Comparison of ENCODE assay signal across 13 cellular contexts in genomic region chr12:16389594-16389993, GRCh38. TPM values are rescaled to one million over a fixed set of nuclear protein-coding genes. Genes with fewer than 3 reads are reported as not detected.
DNase-seq lines count a peak whose midpoint lies in the region; ATAC-seq and TF ChIP-seq lines count a peak whose summit lies in the region.
"Had no signal": no experiment of that assay in that cellular context is flagged by ENCODE, and none has a peak within 500 bp of the region (broad histone marks: within the 10 kb centered on the region; RNA-seq: fewer than 3 reads in every experiment).

No MANE protein-coding gene starts in this region.

- no peaks in the 10 kb centered on the region for H3K36me3 Mint-ChIP-seq in activated naive CD4-positive, alpha-beta T cell treated with anti-CD3 and anti-CD28 coated beads for 36 hours (ENCODE audit: low read depth)
- H3K36me3 Mint-ChIP-seq: CD14-positive monocyte had no signal

- no peak for ATAC-seq in GM21737 (IDR thresholded peaks at IDR 0.05; ENCODE audit: unreplicated experiment)

- H3K27ac Mint-ChIP-seq in activated naive CD4-positive, alpha-beta T cell treated with anti-CD3 and anti-CD28 coated beads for 36 hours, result no peak overlapping the region

- DNase-seq in ACHN, result peak; percentile 24
- peak; percentile 87 for DNase-seq in HCEC 1CT
- DNase-seq in RKO (ENCODE audit: low spot score), result peak; percentile 43
- peak; percentile 67 to 83 for DNase-seq in foreskin fibroblast
- DNase-seq in epidermal melanocyte (ENCODE audit: insufficient read length, low spot score), result no peak
- DNase-seq in NCI-H128 (lab: John Stamatoyannopoulos, UW; ENCODE audit: unreplicated experiment), result no peak
- DNase-seq in activated naive CD4-positive, alpha-beta T cell treated with anti-CD3 and anti-CD28 coated beads for 36 hours, result no peak
- DNase-seq: amygdala; NCI-H1092; stimulated activated naive CD4-positive, alpha-beta T cell had no signal

- H3K4me1 Mint-ChIP-seq in activated naive CD4-positive, alpha-beta T cell treated with anti-CD3 and anti-CD28 coated beads for 36 hours (ENCODE audit: low read depth), result no peaks in the 10 kb centered on the region

- H3K4me3 Mint-ChIP-seq in activated naive CD4-positive, alpha-beta T cell treated with anti-CD3 and anti-CD28 coated beads for 36 hours, result no peak overlapping the region
- H3K4me3 Mint-ChIP-seq: neural crest cell had no signal

- H3K9me3 Mint-ChIP-seq in activated naive CD4-positive, alpha-beta T cell treated with anti-CD3 and anti-CD28 coated beads for 36 hours, result peaks cover 5% of the 10 kb centered on the region

- no peak overlapping the region for H3K4me3 ChIP-seq in foreskin fibroblast (ENCODE audit: low read depth in 1 of 2, low read length in 2 of 2)

- no peaks in the 10 kb centered on the region for H3K27me3 Mint-ChIP-seq in activated naive CD4-positive, alpha-beta T cell treated with anti-CD3 and anti-CD28 coated beads for 36 hours (ENCODE audit: low read depth)

- intact Hi-C loops in activated naive CD4-positive, alpha-beta T cell treated with anti-CD3 and anti-CD28 coated beads for 36 hours (cut with micrococcal nuclease), result no loop called here

- CTCF ChIA-PET in activated naive CD4-positive, alpha-beta T cell treated with anti-CD3 and anti-CD28 coated beads for 36 hours (lab: Charles Lee), result no interaction called here

- in situ Hi-C loops in ACHN (cut with HindIII; ENCODE audit: low pct_ligation_motif_present, low pct_unique_long_range_greater_than_20kb, low sequenced_read_pairs), result no loop called here

- no peak for TF ChIP-seq CTCF in foreskin fibroblast (IDR thresholded peaks at IDR 0.05; ENCODE audit: low read depth, low read length)

RNA-seq across cellular contexts. Expression of gene MGST1, which starts 42.1 kb away (rescaled TPM):
- total RNA-seq in activated naive CD4-positive, alpha-beta T cell treated with anti-CD3 and anti-CD28 coated beads for 36 hours, result not detected

Comparison
In these comparisons a context has a peak if more than half of its experiments do, and no peak if none do; other contexts are left out.
1. DNase-seq: peak in ACHN (single experiment), HCEC 1CT (single experiment), RKO (single experiment) and foreskin fibroblast (2 of 2); none in epidermal melanocyte (single experiment), NCI-H128 (single experiment) and activated naive CD4-positive, alpha-beta T cell treated with anti-CD3 and anti-CD28 coated beads for 36 hours (single experiment).